In genomic region chr5:55847837-55848236, GRCh38 we compare ENCODE assay signal across 15 cellular contexts. TPM values are rescaled to one million over a fixed set of nuclear protein-coding genes. Genes with fewer than 3 reads are reported as not detected.
"Had no signal": no experiment of that assay in that cellular context is flagged by ENCODE, and none has a peak within 500 bp of the region (broad histone marks: within the 10 kb centered on the region; RNA-seq: fewer than 3 reads in every experiment).

No MANE protein-coding gene starts in this region.

- H3K27me3 Mint-ChIP-seq: activated CD4-positive, alpha-beta T cell treated with anti-CD3 and anti-CD28 coated beads, Interleukin-2, amount 10 ng/mL, durations not matched to agents 24 days and 14 days; activated naive CD8-positive, alpha-beta T cell treated with anti-CD3 and anti-CD28 coated beads for 36 hours had no signal

- ATAC-seq: gastroesophageal sphincter; heart right ventricle; mucosa of descending colon; naive thymus-derived CD4-positive, alpha-beta T cell; stimulated activated effector memory CD8-positive, alpha-beta T cell treated with anti-CD3 and anti-CD28 coated beads, Interleukin-12 subunit alpha, Interleukin-12 subunit beta, amount 100 ng/mL, for 72 hours had no signal

- H3K4me1 ChIP-seq: colonic mucosa, gastroesophageal sphincter, parathyroid adenoma had no signal

- H3K27me3 ChIP-seq: colonic mucosa, heart right ventricle had no signal

- H3K27ac ChIP-seq: colonic mucosa, gastroesophageal sphincter, heart right ventricle, parathyroid adenoma had no signal

- H3K9me3 Mint-ChIP-seq: stimulated activated effector memory CD8-positive, alpha-beta T cell treated with anti-CD3 and anti-CD28 coated beads, Interleukin-12 subunit alpha, Interleukin-12 subunit beta, amount 100 ng/mL, for 72 hours had no signal

- H3K4me3 ChIP-seq: colonic mucosa, gastroesophageal sphincter, heart right ventricle, mucosa of descending colon had no signal

- H3K36me3 Mint-ChIP-seq: activated naive CD8-positive, alpha-beta T cell treated with anti-CD3 and anti-CD28 coated beads for 36 hours; stimulated activated effector memory CD8-positive, alpha-beta T cell treated with anti-CD3 and anti-CD28 coated beads, Interleukin-12 subunit alpha, Interleukin-12 subunit beta, amount 100 ng/mL, for 72 hours had no signal

- DNase-seq: activated CD4-positive, alpha-beta T cell treated with anti-CD3 and anti-CD28 coated beads, Interleukin-2, amount 10 ng/mL, durations not matched to agents 24 days and 14 days; activated CD4-positive, CD25-positive, alpha-beta regulatory T cell; activated gamma-delta T cell treated with Interleukin-2 at 50 U/mL for 16 hours; activated naive CD8-positive, alpha-beta T cell treated with anti-CD3 and anti-CD28 coated beads for 36 hours; anterior cingulate cortex; caudate nucleus; colonic mucosa; heart right ventricle; mucosa of descending colon; naive thymus-derived CD4-positive, alpha-beta T cell had no signal

- H3K27ac Mint-ChIP-seq: activated CD4-positive, alpha-beta T cell treated with anti-CD3 and anti-CD28 coated beads, Interleukin-2, amount 10 ng/mL, durations not matched to agents 24 days and 14 days; activated naive CD8-positive, alpha-beta T cell treated with anti-CD3 and anti-CD28 coated beads for 36 hours; naive thymus-derived CD4-positive, alpha-beta T cell; stimulated activated effector memory CD8-positive, alpha-beta T cell treated with anti-CD3 and anti-CD28 coated beads, Interleukin-12 subunit alpha, Interleukin-12 subunit beta, amount 100 ng/mL, for 72 hours had no signal

- H3K4me3 Mint-ChIP-seq: activated CD4-positive, alpha-beta T cell treated with anti-CD3 and anti-CD28 coated beads, Interleukin-2, amount 10 ng/mL, durations not matched to agents 24 days and 14 days; activated naive CD8-positive, alpha-beta T cell treated with anti-CD3 and anti-CD28 coated beads for 36 hours; naive thymus-derived CD4-positive, alpha-beta T cell; stimulated activated effector memory CD8-positive, alpha-beta T cell treated with anti-CD3 and anti-CD28 coated beads, Interleukin-12 subunit alpha, Interleukin-12 subunit beta, amount 100 ng/mL, for 72 hours had no signal

RNA-seq across cellular contexts. Expression of gene IL31RA, which starts 3.3 kb away (rescaled TPM):
- total RNA-seq: activated naive CD8-positive, alpha-beta T cell treated with anti-CD3 and anti-CD28 coated beads for 36 hours; lung microvascular endothelial cell had no signal
- polyA plus RNA-seq: naive thymus-derived CD4-positive, alpha-beta T cell; urinary bladder had no signal
